ENCODE assay signal across 12 cellular contexts in genomic region chr1:111538343-111539035, GRCh38. TPM values are rescaled to one million over a fixed set of nuclear protein-coding genes. Genes with fewer than 3 reads are reported as not detected.
DNase-seq lines count a peak whose midpoint lies in the region; ATAC-seq and TF ChIP-seq lines count a peak whose summit lies in the region.
"Had no signal": no experiment of that assay in that cellular context is flagged by ENCODE, and none has a peak within 500 bp of the region (broad histone marks: within the 10 kb centered on the region; RNA-seq: fewer than 3 reads in every experiment).

No MANE protein-coding gene starts in this region.

- POLR2A ChIA-PET in AG04450 (lab: Yijun Ruan, JAX): no interaction called here

- DNase-seq in AG04450 (ENCODE audit: low read depth, low spot score): peak; percentile 45
- peak; percentile 89 for DNase-seq in HT1080 (ENCODE audit: low read depth)
- DNase-seq in astrocyte of the hippocampus (ENCODE audit: low read depth, low spot score): peak; percentile 47
- peak in 1 of 2 donors; percentile 45 for DNase-seq in left colon
- DNase-seq in NCI-H524 (lab: John Stamatoyannopoulos, UW): no peak
- DNase-seq in left ventricle myocardium inferior: no peak
- DNase-seq in GM20000 (ENCODE audit: low spot score): no peak
- no peak for DNase-seq in esophagus squamous epithelium (lab: John Stamatoyannopoulos, UW)
- DNase-seq: activated naive CD8-positive, alpha-beta T cell treated with anti-CD3 and anti-CD28 coated beads, Interleukin-2, amount 10 ng/mL, durations not matched to agents 7 days and 5 days; C1 segment of cervical spinal cord had no signal

- peak; percentile 86 for ATAC-seq in left colon

- H3K9me3 ChIP-seq in AG04450 (ENCODE audit: control insufficient read depth, insufficient read depth, low read length): no peaks in the 10 kb centered on the region
- H3K9me3 ChIP-seq in left ventricle myocardium inferior (replicated peaks): no peaks in the 10 kb centered on the region
- no peaks in the 10 kb centered on the region for H3K9me3 ChIP-seq in esophagus squamous epithelium

- CTCF ChIA-PET in AG04450 (lab: Charles Lee): interaction anchor here (1.4 kb wide), 1 partner anchor 22 kb away, joined by 8 read pairs; no protein-coding TSS in a partner anchor

- H3K36me3 ChIP-seq in left ventricle myocardium inferior (no peaks in the 10 kb centered on the region), esophagus squamous epithelium (no peaks in the 10 kb centered on the region)

- no peak for TF ChIP-seq CTCF in AG04450 (IDR thresholded peaks at IDR 0.05; ENCODE audit: low read depth, low read length)
- TF ChIP-seq CTCF in left ventricle myocardium inferior (IDR thresholded peaks at IDR 0.05; ENCODE audit: borderline replicate concordance): no peak
- TF ChIP-seq CTCF in GM20000 (IDR thresholded peaks at IDR 0.05; ENCODE audit: extremely low read depth, missing control alignments): no peak
- TF ChIP-seq CTCF in esophagus squamous epithelium (IDR thresholded peaks at IDR 0.05): no peak

- H3K4me3 ChIP-seq in AG04450 (ENCODE audit: low read depth, low read length): no peak overlapping the region
- no peak overlapping the region for H3K4me3 ChIP-seq in left ventricle myocardium inferior
- no peak overlapping the region for H3K4me3 ChIP-seq in esophagus squamous epithelium

- H3K27ac ChIP-seq in AG04450 (ENCODE audit: low read depth, low read length) (no peak overlapping the region), left ventricle myocardium inferior (replicated peaks) (no peak overlapping the region), esophagus squamous epithelium (no peak overlapping the region)

- intact Hi-C loops in left colon (cut with DNase I, micrococcal nuclease): no loop called here
- intact Hi-C loops in left ventricle myocardium inferior (cut with micrococcal nuclease): no loop called here
- intact Hi-C loops in esophagus squamous epithelium (cut with DNase I): no loop called here

- 72 to 73% methylated on average over 6 of the region's 6 CpGs for WGBS in esophagus squamous epithelium, 2 donors

- TF ChIP-seq POLR2A in esophagus squamous epithelium (IDR thresholded peaks at IDR 0.05): no peak

- no peaks in the 10 kb centered on the region for H3K27me3 ChIP-seq in AG04450 (ENCODE audit: control insufficient read depth, insufficient read depth, low read length)
- H3K27me3 ChIP-seq in left ventricle myocardium inferior (ENCODE audit: low read depth): no peaks in the 10 kb centered on the region
- H3K27me3 ChIP-seq in esophagus squamous epithelium: no peaks in the 10 kb centered on the region

- H3K4me1 ChIP-seq in left ventricle myocardium inferior (peaks cover 19% of the 10 kb centered on the region), esophagus squamous epithelium (peaks cover 0 to 10% (median 3%) of the 10 kb centered on the region in 3 donors)

RNA-seq across cellular contexts. Expression of gene ADORA3, which starts 35.1 kb away (rescaled TPM):
- polyA plus RNA-seq in AG04450 (2011; rRNA removed): not detected in 2 replicates
- not detected in 2 replicates for polyA minus RNA-seq in AG04450 (2011; rRNA and poly(A)+ RNA removed)
- not detected in 2 replicates for total RNA-seq in HT1080 (2014; rRNA removed; shearing (Covaris generic))
- polyA plus RNA-seq in HT1080 (2015; cell fraction: cytosol; rRNA removed): 0.26 TPM in 1 of 2 replicates, not detected in the other
- polyA plus RNA-seq in HT1080 (2015; cell fraction: nucleus; rRNA removed): not detected in 2 replicates
- total RNA-seq in left colon: 1 to 10 TPM; 2.1 to 4.7 TPM
- total RNA-seq in left ventricle myocardium inferior: 3.1 TPM
- total RNA-seq in esophagus squamous epithelium: 1 to 10 TPM in 2 of 4 donors, under 1 TPM in 2; 0.27 to 6.9 (median 3.1) TPM
- total RNA-seq: kidney epithelial cell had no signal
- polyA plus RNA-seq: neural cell had no signal

RNA-seq across cellular contexts. Expression of gene TMIGD3, which starts 35.1 kb away (rescaled TPM):
- 0.11 TPM in 1 of 2 replicates, not detected in the other for polyA plus RNA-seq in AG04450 (2011; rRNA removed)
- polyA minus RNA-seq in AG04450 (2011; rRNA and poly(A)+ RNA removed): not detected in 2 replicates
- not detected in 2 replicates for total RNA-seq in HT1080 (2014; rRNA removed; shearing (Covaris generic))
- not detected in 2 replicates for polyA plus RNA-seq in HT1080 (2015; cell fraction: cytosol; rRNA removed)
- not detected in 2 replicates for polyA plus RNA-seq in HT1080 (2015; cell fraction: nucleus; rRNA removed)
- total RNA-seq in left colon (1 to 10 TPM; 1.2 to 1.6 TPM), left ventricle myocardium inferior (0.85 TPM), esophagus squamous epithelium (1 to 10 TPM in 2 of 4 donors, not detected in 2; 2.9 to 3.2 TPM)
- total RNA-seq: kidney epithelial cell had no signal
- polyA plus RNA-seq: neural cell had no signal

Comparison
In these comparisons a context has a peak if more than half of its experiments do, and no peak if none do; other contexts are left out.
1. DNase-seq: peak in AG04450 (single experiment), HT1080 (single experiment) and astrocyte of the hippocampus (single experiment); none in NCI-H524 (0 of 2), left ventricle myocardium inferior (single experiment), GM20000 (single experiment) and esophagus squamous epithelium (single experiment).